Comparison of ENCODE assay signal across 3 cellular contexts in the genomic region with DNA sequence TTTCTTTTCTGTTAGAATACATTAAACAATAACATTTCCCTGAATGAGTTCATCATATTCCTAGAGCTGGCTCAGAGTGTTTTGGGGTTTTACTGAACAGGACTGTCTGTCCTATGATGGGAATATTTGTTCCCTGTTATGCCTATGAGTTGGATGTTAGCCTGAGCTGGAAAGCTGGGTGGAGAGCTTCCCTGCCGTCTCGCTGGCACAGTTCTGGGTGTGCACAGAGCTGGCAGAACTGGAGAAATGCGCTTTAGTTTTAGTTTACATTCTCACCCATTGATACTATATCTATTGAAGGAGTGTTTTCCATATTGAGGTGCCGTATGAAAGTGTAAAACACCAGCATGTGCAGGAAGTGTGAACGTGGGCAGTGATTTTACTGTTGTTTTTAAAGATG.
"Had no signal": no experiment of that assay in that cellular context is flagged by ENCODE, and none has a peak within 500 bp of the region (broad histone marks: within the 10 kb centered on the region; RNA-seq: fewer than 3 reads in every experiment).

No MANE protein-coding gene starts in this region.

- DNase-seq: GDM1, GF-D8 had no signal

- H3K4me3 ChIP-seq: GM12878 had no signal

- ATAC-seq: GM12878 had no signal
